15 cellular contexts compared by ENCODE assay signal in genomic region chr3:40615916-40616315, GRCh38.
DNase-seq lines count a peak whose midpoint lies in the region; ATAC-seq and TF ChIP-seq lines count a peak whose summit lies in the region.
"Had no signal": no experiment of that assay in that cellular context is flagged by ENCODE, and none has a peak within 500 bp of the region (broad histone marks: within the 10 kb centered on the region; RNA-seq: fewer than 3 reads in every experiment).

No MANE protein-coding gene starts in this region.

- DNase-seq in SK-N-SH = no peak
- DNase-seq in activated naive CD8-positive, alpha-beta T cell treated with anti-CD3 and anti-CD28 coated beads for 36 hours = no peak
- DNase-seq in breast epithelium (ENCODE audit: low spot score in 2 of 2) = no peak
- no peak for DNase-seq in activated CD8-positive, alpha-beta memory T cell treated with anti-CD3 and anti-CD28 coated beads, Interleukin-2, amount 50 U/mL, for 48 hours
- DNase-seq: activated T-cell treated with anti-CD3 and anti-CD28 coated beads, Interleukin-2, amount 50 U/mL, for 4 hours; KBM-7; NCI-H226; stimulated activated CD4-positive, alpha-beta T cell treated with anti-CD3 and anti-CD28 coated beads, Interleukin-12 subunit alpha, Interleukin-12 subunit beta, amount 100 ng/mL, for 4 hours had no signal

- H3F3A ChIP-seq in SK-N-SH (replicated peaks; ENCODE audit: insufficient read depth) = no peaks in the 10 kb centered on the region

- no peak overlapping the region for H2AFZ ChIP-seq in SK-N-SH (ENCODE audit: low read depth)

- peak overlapping the region; percentile 80 to 85 (median 81) for H3K4me3 Mint-ChIP-seq in brain
- H3K4me3 Mint-ChIP-seq in activated naive CD8-positive, alpha-beta T cell treated with anti-CD3 and anti-CD28 coated beads for 36 hours = no peak overlapping the region
- H3K4me3 Mint-ChIP-seq: activated T-cell treated with anti-CD3 and anti-CD28 coated beads, Interleukin-2, amount 50 U/mL, for 4 hours had no signal

- H3K27ac Mint-ChIP-seq in brain = peak overlapping the region; percentile 97 to 99 (median 98)
- H3K27ac Mint-ChIP-seq in activated naive CD8-positive, alpha-beta T cell treated with anti-CD3 and anti-CD28 coated beads for 36 hours = no peak overlapping the region

- no peak overlapping the region; a peak in 1 of 4 replicates for H3K4me3 ChIP-seq in SK-N-SH (ENCODE audit: low read depth in 2 of 2, low read length in 1 of 2)
- H3K4me3 ChIP-seq in iPS-20b (ENCODE audit: low read length) = peak overlapping the region; percentile 61; the same call in 1 of the 2 replicates
- no peak overlapping the region for H3K4me3 ChIP-seq in breast epithelium
- H3K4me3 ChIP-seq: body of pancreas, SJSA1 had no signal

- peaks cover 0 to 7% (median 0%) of the 10 kb centered on the region in 5 experiments for H3K9me3 Mint-ChIP-seq in brain
- H3K9me3 Mint-ChIP-seq in activated naive CD8-positive, alpha-beta T cell treated with anti-CD3 and anti-CD28 coated beads for 36 hours = no peaks in the 10 kb centered on the region
- H3K9me3 Mint-ChIP-seq: activated T-cell treated with anti-CD3 and anti-CD28 coated beads, Interleukin-2, amount 50 U/mL, for 4 hours had no signal

- H3K9me3 ChIP-seq in SK-N-SH = no peaks in the 10 kb centered on the region
- H3K9me3 ChIP-seq in iPS-20b (ENCODE audit: insufficient read depth, low read depth, low read length) = no peaks in the 10 kb centered on the region
- H3K9me3 ChIP-seq in breast epithelium = no peaks in the 10 kb centered on the region
- H3K9me3 ChIP-seq: body of pancreas, neutrophil, SJSA1 had no signal

- H3K36me3 Mint-ChIP-seq in brain = no peaks in the 10 kb centered on the region
- no peaks in the 10 kb centered on the region for H3K36me3 Mint-ChIP-seq in activated naive CD8-positive, alpha-beta T cell treated with anti-CD3 and anti-CD28 coated beads for 36 hours

- no peaks in the 10 kb centered on the region for H3K79me2 ChIP-seq in SK-N-SH (ENCODE audit: insufficient read depth)

- H3K27me3 Mint-ChIP-seq in brain = peaks cover 3% of the 10 kb centered on the region
- peaks cover 44% of the 10 kb centered on the region for H3K27me3 Mint-ChIP-seq in activated naive CD8-positive, alpha-beta T cell treated with anti-CD3 and anti-CD28 coated beads for 36 hours

- no peak for TF ChIP-seq RAD21 in SK-N-SH (IDR thresholded peaks at IDR 0.05; ENCODE audit: low read length)

- no peak overlapping the region for H3K27ac ChIP-seq in SK-N-SH (ENCODE audit: low read depth in 2 of 2, low read length in 1 of 2)
- peak overlapping the region; percentile 34 for H3K27ac ChIP-seq in iPS-20b (ENCODE audit: low read length)
- H3K27ac ChIP-seq in temporal lobe (ENCODE audit: low read depth, low read length) = peak overlapping the region; percentile 65
- no peak overlapping the region for H3K27ac ChIP-seq in breast epithelium
- H3K27ac ChIP-seq: body of pancreas, neutrophil, SJSA1 had no signal

- no peak for TF ChIP-seq CTCF in SK-N-SH (IDR thresholded peaks at IDR 0.05)
- no peak for TF ChIP-seq CTCF in brain (conservative IDR thresholded peaks at IDR 0.05)
- no peak for TF ChIP-seq CTCF in breast epithelium (IDR thresholded peaks at IDR 0.05)

- no peak for TF ChIP-seq POLR2A in breast epithelium (IDR thresholded peaks at IDR 0.05)

- H3K9ac ChIP-seq in SK-N-SH (no peak overlapping the region), iPS-20b (ENCODE audit: low read depth, low read length) (peak overlapping the region; percentile 81; the same call in 1 of the 2 replicates)

- H3K4me1 ChIP-seq in SK-N-SH (ENCODE audit: control insufficient read depth in 1 of 2, insufficient read depth in 2 of 2, low read depth in 1 of 2, low read length in 1 of 2) = peaks cover 0 to 13% of the 10 kb centered on the region in 2 experiments; a peak in 1 of 4 replicates
- H3K4me1 ChIP-seq in iPS-20b (ENCODE audit: insufficient read depth, low read length) = peaks cover 44% of the 10 kb centered on the region; the same call in 1 of the 2 replicates
- no peaks in the 10 kb centered on the region for H3K4me1 ChIP-seq in breast epithelium
- H3K4me1 ChIP-seq: body of pancreas, SJSA1 had no signal

- peak overlapping the region; percentile 57; the same call in 1 of the 2 replicates for H3K4me2 ChIP-seq in SK-N-SH

- H3K27me3 ChIP-seq in SK-N-SH (ENCODE audit: insufficient read depth) (peaks cover 10% of the 10 kb centered on the region; the same call in 1 of the 2 replicates), iPS-20b (ENCODE audit: insufficient read depth, low read length) (no peaks in the 10 kb centered on the region), breast epithelium (no peaks in the 10 kb centered on the region)
- H3K27me3 ChIP-seq: body of pancreas, SJSA1 had no signal

- ATAC-seq in SK-N-SH treated with all-trans-retinoic acid at 6 μM for 48 hours = no peak
- ATAC-seq: activated T-cell treated with anti-CD3 and anti-CD28 coated beads, Interleukin-2, amount 50 U/mL, for 4 hours; body of pancreas had no signal

- H3K9me2 ChIP-seq in SK-N-SH = no peaks in the 10 kb centered on the region

- intact Hi-C loops in breast epithelium (cut with DNase I; ENCODE audit: low total_unique reads) = no loop called here

- WGBS in SK-N-SH (ENCODE audit: low lambda C conversion rate) = 58% methylated on average over 7 of the region's 8 CpGs

- CTCF ChIA-PET in SK-N-SH (lab: Yijun Ruan, JAX) = interaction anchor here (0.9 to 1.1 kb wide), 2 partner anchors 18 to 35 kb away, joined by 3 read pairs; no protein-coding TSS in a partner anchor

- POLR2A ChIA-PET in SK-N-SH (lab: Yijun Ruan, JAX) = interaction anchor here (0.5 kb wide), 1 partner anchor 711 kb away, joined by 4 read pairs; no protein-coding TSS in a partner anchor

- H3K36me3 ChIP-seq in SK-N-SH (replicated peaks in 1 of 2; ENCODE audit: control insufficient read depth in 1 of 2, insufficient read depth in 2 of 2, low read length in 1 of 2) (no peaks in the 10 kb centered on the region), iPS-20b (ENCODE audit: insufficient read depth, low read depth, low read length) (no peaks in the 10 kb centered on the region), breast epithelium (no peaks in the 10 kb centered on the region)
- H3K36me3 ChIP-seq: neutrophil, SJSA1 had no signal

- H4K20me1 ChIP-seq in SK-N-SH (ENCODE audit: insufficient read depth) = no peaks in the 10 kb centered on the region

- no peak for TF ChIP-seq EP300 in SK-N-SH (IDR thresholded peaks at IDR 0.05; ENCODE audit: borderline replicate concordance in 1 of 2, low read depth in 1 of 2, low read length in 1 of 2)

- H3K4me1 Mint-ChIP-seq in brain = peaks cover 55% of the 10 kb centered on the region
- no peaks in the 10 kb centered on the region for H3K4me1 Mint-ChIP-seq in activated naive CD8-positive, alpha-beta T cell treated with anti-CD3 and anti-CD28 coated beads for 36 hours

TF ChIP-seq in SK-N-SH, 30 proteins besides CTCF, POLR2A, EP300 and RAD21:
- TF ChIP-seq NRF1 (IDR thresholded peaks at IDR 0.05; ENCODE audit: low read depth, low read length) (no peak), PBX3 (IDR thresholded peaks at IDR 0.05) (no peak), GATA2 (CRISPR knock-in tag; IDR thresholded peaks at IDR 0.05) (peak; percentile 1; the same call in 1 of the 2 replicates)
TF ChIP-seq in SK-N-SH: peak in this region for 1.

TF ChIP-seq in SK-N-SH treated with all-trans-retinoic acid at 6 μM for 48 hours, 23 proteins besides CTCF, POLR2A, EP300 and RAD21:
- no peak for TF ChIP-seq SNAI2 (CRISPR knock-in tag; IDR thresholded peaks at IDR 0.05)

Comparison
In these comparisons a context has a peak if more than half of its experiments do, and no peak if none do; other contexts are left out.
1. H3K27ac ChIP-seq: peak in iPS-20b (single experiment) and temporal lobe (single experiment); none in SK-N-SH (0 of 2) and breast epithelium (0 of 2).